ENCODE assay signal across 31 cellular contexts in the genomic region with DNA sequence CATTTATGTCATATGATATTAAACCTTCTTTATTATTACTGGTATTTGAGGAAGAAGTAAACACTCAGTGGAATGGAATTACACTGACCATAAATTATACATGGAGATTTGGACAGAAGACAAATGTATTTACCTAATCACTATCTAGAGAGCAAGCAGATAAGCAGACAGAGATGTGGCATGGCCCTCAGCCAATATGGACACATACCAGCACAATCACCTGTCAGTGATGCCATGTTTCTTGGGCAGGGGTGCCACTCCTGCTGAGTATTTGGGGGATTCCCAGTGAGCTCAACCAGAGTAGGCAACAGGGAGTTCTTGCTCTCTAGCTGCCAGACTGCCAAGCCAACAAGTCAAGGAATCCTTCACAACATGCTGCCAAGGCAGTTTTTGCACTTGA.
DNase-seq lines count a peak whose midpoint lies in the region; ATAC-seq, FAIRE-seq and TF ChIP-seq lines count a peak whose summit lies in the region.
"Had no signal": no experiment of that assay in that cellular context is flagged by ENCODE, and none has a peak within 500 bp of the region (broad histone marks: within the 10 kb centered on the region; RNA-seq: fewer than 3 reads in every experiment).

No MANE protein-coding gene starts in this region.

- no peak overlapping the region for H3K27ac ChIP-seq in body of pancreas
- no peak overlapping the region for H3K27ac ChIP-seq in dorsolateral prefrontal cortex
- H3K27ac ChIP-seq in small intestine (ENCODE audit: low read depth in 1 of 2, low read length in 1 of 2), result no peak overlapping the region
- H3K27ac ChIP-seq: colonic mucosa, esophagus muscularis mucosa, Peyer's patch, skin epidermis, stomach, thyroid gland had no signal

- H3K27me3 ChIP-seq in body of pancreas, result no peaks in the 10 kb centered on the region
- H3K27me3 ChIP-seq in dorsolateral prefrontal cortex, result peaks cover 0 to 9% (median 0%) of the 10 kb centered on the region in 45 donors
- H3K27me3 ChIP-seq in small intestine (ENCODE audit: control insufficient read depth in 2 of 2, insufficient read depth in 2 of 2, low read length in 2 of 2), result no peaks in the 10 kb centered on the region
- H3K27me3 ChIP-seq: colonic mucosa, esophagus muscularis mucosa, Peyer's patch, stomach, thyroid gland had no signal

- no peak overlapping the region for H3K4me3 ChIP-seq in body of pancreas
- H3K4me3 ChIP-seq in dorsolateral prefrontal cortex, result no peak overlapping the region
- H3K4me3 ChIP-seq in small intestine (ENCODE audit: low read depth in 1 of 2, low read length in 2 of 2), result no peak overlapping the region
- H3K4me3 ChIP-seq: colonic mucosa, esophagus muscularis mucosa, K562, Peyer's patch, skin epidermis, stomach, thyroid gland had no signal

- H3K36me3 ChIP-seq in body of pancreas (replicated peaks in 1 of 2; ENCODE audit: insufficient read depth in 1 of 2, low read depth in 2 of 2) (no peaks in the 10 kb centered on the region), small intestine (ENCODE audit: control insufficient read depth in 2 of 2, insufficient read depth in 2 of 2, low read length in 2 of 2) (no peaks in the 10 kb centered on the region)
- H3K36me3 ChIP-seq: colonic mucosa, esophagus muscularis mucosa, Peyer's patch, stomach, thyroid gland had no signal

- FAIRE-seq in H54 (lab: Jason Lieb, UNC), result peak; percentile 75
- no peak for FAIRE-seq in small intestine (lab: Jason Lieb, UNC)
- FAIRE-seq: G401.6, K562 had no signal

- TF ChIP-seq POLR2A in H54 (IDR thresholded peaks at IDR 0.05; ENCODE audit: low read depth, low read length), result no peak
- no peak for TF ChIP-seq POLR2A in body of pancreas (IDR thresholded peaks at IDR 0.05)

- H3K4me1 ChIP-seq in body of pancreas (peaks cover 6% of the 10 kb centered on the region), small intestine (ENCODE audit: control insufficient read depth in 2 of 2, insufficient read depth in 1 of 2, low read depth in 1 of 2, low read length in 1 of 2) (no peaks in the 10 kb centered on the region)
- H3K4me1 ChIP-seq: colonic mucosa, esophagus muscularis mucosa, Peyer's patch, stomach, thyroid gland had no signal

- DNase-seq in H54 (ENCODE audit: insufficient read length, low spot score) (no peak), NCI-H226 (peak; percentile 98), body of pancreas (peak; percentile 32 to 58 (median 38)), mucosa of gallbladder (ENCODE audit: low spot score) (peak; percentile 20), dorsolateral prefrontal cortex (no peak), small intestine (no peak), AML-193 (lab: John Stamatoyannopoulos, UW) (no peak), NOMO-1 treated with dmso at 0.1 percent for 144 hours (lab: John Stamatoyannopoulos, UW; ENCODE audit: unreplicated experiment) (no peak)
- DNase-seq: activated B cell treated with CpG ODN at 0.5 μM for 24 hours; activated naive CD4-positive, alpha-beta T cell; activated T-cell treated with anti-CD3 and anti-CD28 coated beads, Interleukin-2, amount 50 U/mL, for 72 hours; colonic mucosa; DMS153; effector memory CD8-positive, alpha-beta T cell; foreskin melanocyte; H9; hippocampal formation; naive thymus-derived CD4-positive, alpha-beta T cell; NCI-H1417; NCI-H2107; NCI-H510A; Peyer's patch; SIG-M5; stimulated activated CD8-positive, alpha-beta memory T cell treated with anti-CD3 and anti-CD28 coated beads, Interleukin-4, amount 100 ng/mL, for 48 hours; stomach; thyroid gland had no signal

- TF ChIP-seq CTCF in body of pancreas (IDR thresholded peaks at IDR 0.05) (no peak), dorsolateral prefrontal cortex (IDR thresholded peaks at IDR 0.05 in 54 of 56, conservative IDR thresholded peaks at IDR 0.05 in 2 of 56; ENCODE audit: low read depth in 1 of 56, partially characterized antibody in 56 of 56) (no peak)

- intact Hi-C loops in body of pancreas (cut with DNase I) (no loop called here), dorsolateral prefrontal cortex (cut with DNase I) (no loop called here)

- ATAC-seq in body of pancreas, result peak; percentile 80
- ATAC-seq: activated T-cell treated with anti-CD3 and anti-CD28 coated beads, Interleukin-2, amount 50 U/mL, for 72 hours; effector memory CD8-positive, alpha-beta T cell; K562; left lobe of liver; naive thymus-derived CD4-positive, alpha-beta T cell had no signal

- no peaks in the 10 kb centered on the region for H3K9me3 ChIP-seq in body of pancreas
- no peaks in the 10 kb centered on the region for H3K9me3 ChIP-seq in small intestine (ENCODE audit: control insufficient read depth, low read depth)
- H3K9me3 ChIP-seq: colonic mucosa, esophagus muscularis mucosa, Peyer's patch, stomach, thyroid gland had no signal

Comparison
In these comparisons a context has a peak if more than half of its experiments do, and no peak if none do; other contexts are left out.
1. DNase-seq: peak in NCI-H226 (single experiment), body of pancreas (4 of 4) and mucosa of gallbladder (single experiment); none in H54 (single experiment), dorsolateral prefrontal cortex (0 of 10), small intestine (single experiment), AML-193 (0 of 2) and NOMO-1 treated with dmso at 0.1 percent for 144 hours (single experiment).